In genomic region chr2:67057901-67058703, GRCh38 we compare ENCODE assay signal across 22 cellular contexts.
A peak's percentile ranks its signal among the peaks of the same experiment; 100 is the strongest.
DNase-seq lines count a peak whose midpoint lies in the region; ATAC-seq and TF ChIP-seq lines count a peak whose summit lies in the region.
"Had no signal": no experiment of that assay in that cellular context is flagged by ENCODE, and none has a peak within 500 bp of the region (broad histone marks: within the 10 kb centered on the region; RNA-seq: fewer than 3 reads in every experiment).

No MANE protein-coding gene starts in this region.

- H3K36me3 ChIP-seq in right lobe of liver, result no peaks in the 10 kb centered on the region
- H3K36me3 ChIP-seq: gastrocnemius medialis, sigmoid colon, stomach, upper lobe of left lung had no signal

- POLR2A ChIA-PET in AG04450 (lab: Yijun Ruan, JAX), result no interaction called here

- CTCF ChIA-PET in AG04450 (lab: Charles Lee), result no interaction called here

- ATAC-seq in right lobe of liver (peak; percentile 89 to 96 (median 92)), HG02885 (IDR thresholded peaks at IDR 0.05; ENCODE audit: poor library complexity, unreplicated experiment) (no peak)
- ATAC-seq: left ventricle myocardium superior, PC-3 had no signal

- no peak for TF ChIP-seq POLR2A in right lobe of liver (IDR thresholded peaks at IDR 0.05)

- H3K27me3 ChIP-seq in AG04450 (ENCODE audit: control insufficient read depth, insufficient read depth, low read length) (no peaks in the 10 kb centered on the region), right lobe of liver (no peaks in the 10 kb centered on the region)
- H3K27me3 ChIP-seq: gastrocnemius medialis, sigmoid colon, stomach, upper lobe of left lung had no signal

- DNase-seq in AG04450 (ENCODE audit: low read depth, low spot score) (peak; percentile 13), NCI-H82 (lab: John Stamatoyannopoulos, UW) (peak; percentile 82), cardiac fibroblast (ENCODE audit: low read depth in 2 of 2) (peak; percentile 6 to 14), right lobe of liver (peak in 1 of 3 donors; percentile 53), NCI-H1436 (lab: John Stamatoyannopoulos, UW) (no peak), NCI-H510A treated with DMSO at 0.1 percent for 48 hours (lab: John Stamatoyannopoulos, UW) (no peak)
- no peak for DNase-seq in activated CD8-positive, alpha-beta memory T cell treated with anti-CD3 and anti-CD28 coated beads, Interleukin-2, amount 50 U/mL, for 48 hours
- DNase-seq: activated CD4-positive, alpha-beta T cell treated with anti-CD3 and anti-CD28 coated beads for 4 hours; activated CD8-positive, alpha-beta memory T cell treated with anti-CD3 and anti-CD28 coated beads, Interleukin-2, amount 50 U/mL, for 4 hours; CD4-positive, alpha-beta T cell; DMS79; gastrocnemius medialis; GOT3; left ventricle myocardium superior; NCI-H2081; NCI-H748 treated with DMSO at 0.1 percent for 48 hours; PC-3; sigmoid colon; stimulated activated CD4-positive, alpha-beta T cell treated with anti-CD3 and anti-CD28 coated beads, Interleukin-2, amount 100 ng/mL, for 24 hours; stomach had no signal

- 31% methylated on average over 2 of the region's 2 CpGs for WGBS in right lobe of liver (ENCODE audit: insufficient coverage, low coverage, low lambda C conversion rate, missing lambda C conversion rate)

- peaks cover 0 to 22% (median 8%) of the 10 kb centered on the region in 4 donors for H3K4me1 ChIP-seq in right lobe of liver
- H3K4me1 ChIP-seq: gastrocnemius medialis had no signal

- H3K9me3 ChIP-seq in AG04450 (ENCODE audit: control insufficient read depth, insufficient read depth, low read length) (no peaks in the 10 kb centered on the region), right lobe of liver (no peaks in the 10 kb centered on the region)
- H3K9me3 ChIP-seq: gastrocnemius medialis, sigmoid colon, stomach, upper lobe of left lung had no signal

- intact Hi-C loops in right lobe of liver (cut with DNase I), result no loop called here

- no peak for TF ChIP-seq CTCF in AG04450 (IDR thresholded peaks at IDR 0.05; ENCODE audit: low read depth, low read length)
- TF ChIP-seq CTCF in cardiac fibroblast (IDR thresholded peaks at IDR 0.05; ENCODE audit: low read depth, low read length), result no peak
- no peak for TF ChIP-seq CTCF in right lobe of liver (IDR thresholded peaks at IDR 0.05)

- H3K27ac ChIP-seq in AG04450 (ENCODE audit: low read depth, low read length), result no peak overlapping the region
- H3K27ac ChIP-seq in right lobe of liver, result peak overlapping the region in 2 of 3 donors; percentile 7 to 47
- H3K27ac ChIP-seq: gastrocnemius medialis, stomach had no signal

- no peak overlapping the region for H3K4me3 ChIP-seq in AG04450 (ENCODE audit: low read depth, low read length)
- H3K4me3 ChIP-seq in cardiac fibroblast (replicated peaks in 1 of 2; ENCODE audit: low read depth in 2 of 2, low read length in 2 of 2), result no peak overlapping the region
- H3K4me3 ChIP-seq in right lobe of liver, result no peak overlapping the region
- H3K4me3 ChIP-seq: gastrocnemius medialis, sigmoid colon, stomach, upper lobe of left lung had no signal

Comparison
In these comparisons a context has a peak if more than half of its experiments do, and no peak if none do; other contexts are left out.
1. DNase-seq: peak in AG04450 (single experiment), NCI-H82 (single experiment) and cardiac fibroblast (2 of 2); none in NCI-H1436 (single experiment), activated CD8-positive, alpha-beta memory T cell treated with anti-CD3 and anti-CD28 coated beads, Interleukin-2, amount 50 U/mL, for 48 hours (single experiment) and NCI-H510A treated with DMSO at 0.1 percent for 48 hours (single experiment).